8 cellular contexts compared by ENCODE assay signal in the genomic region with DNA sequence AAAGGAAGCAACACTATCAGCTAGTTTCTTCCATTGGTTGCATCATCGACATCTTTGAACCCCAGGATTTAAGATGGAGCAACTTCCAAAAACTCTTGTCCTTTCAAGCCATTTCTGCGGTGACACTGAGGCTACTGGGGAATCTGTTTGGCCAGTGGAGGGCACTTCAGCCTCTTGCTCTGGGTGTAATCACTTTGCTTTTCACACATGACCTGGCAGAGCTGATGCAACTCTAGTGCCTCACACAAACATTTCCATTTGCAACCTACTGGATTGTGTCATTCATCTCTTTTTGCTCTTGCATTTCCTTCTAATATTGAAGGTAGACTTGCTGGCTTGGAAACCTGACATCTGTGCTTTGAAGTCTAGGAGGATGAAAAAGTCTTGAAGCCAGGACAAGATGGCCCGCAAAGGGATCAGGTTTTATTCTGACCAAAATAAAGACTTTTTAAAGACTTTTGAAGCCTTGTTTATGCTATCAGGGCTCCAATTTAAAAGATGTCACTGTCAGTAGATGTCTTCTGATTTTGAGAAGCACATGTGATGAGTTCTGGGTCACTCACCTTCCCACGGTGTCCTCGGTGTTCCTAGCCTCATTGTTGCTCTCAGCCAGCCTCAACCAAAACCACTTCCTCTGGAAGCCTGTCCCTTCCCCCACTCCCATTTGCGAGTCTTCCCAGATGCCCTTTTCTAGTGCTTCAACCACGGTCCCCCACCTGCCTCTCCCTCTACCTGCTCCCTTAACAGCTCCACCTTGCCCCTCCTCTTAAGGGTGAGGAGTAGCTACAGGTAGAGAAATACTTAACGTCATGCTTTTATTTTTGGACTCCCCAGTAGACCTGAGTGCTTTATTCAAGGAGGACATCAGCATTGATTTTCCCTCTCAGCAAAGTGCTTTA.
A peak's percentile ranks its signal among the peaks of the same experiment; 100 is the strongest.
DNase-seq lines count a peak whose midpoint lies in the region; ATAC-seq and TF ChIP-seq lines count a peak whose summit lies in the region.

No MANE protein-coding gene starts in this region.

- H3K4me3 ChIP-seq in Loucy (ENCODE audit: low read length, poor library complexity, severe bottlenecking), result peak overlapping the region; percentile 4

- peak overlapping the region; percentile 79; the same call in 1 of the 2 replicates for H2AFZ ChIP-seq in Loucy (ENCODE audit: low read length)

- H3K79me2 ChIP-seq in Loucy (ENCODE audit: insufficient read depth, low read length), result no peaks in the 10 kb centered on the region

- H3F3A ChIP-seq in Loucy (ENCODE audit: low read depth), result no peaks in the 10 kb centered on the region

- no peaks in the 10 kb centered on the region for H3K9me2 ChIP-seq in Loucy (replicated peaks; ENCODE audit: low read depth, low read length)

- intact Hi-C loops in Right ventricle myocardium superior (cut with DNase I), result loop anchor here (10.0 kb wide), 1 partner anchor 113 kb away; no protein-coding TSS in a partner anchor

- ATAC-seq in GM18517 (IDR thresholded peaks at IDR 0.05; ENCODE audit: unreplicated experiment) (peak; percentile 59), Right ventricle myocardium superior (ENCODE audit: poor library complexity) (peak; percentile 93), GM19455 (IDR thresholded peaks at IDR 0.05; ENCODE audit: unreplicated experiment) (no peak)

- H3K9me3 ChIP-seq in Loucy (ENCODE audit: insufficient read depth, low read depth, low read length), result no peaks in the 10 kb centered on the region

- DNase-seq in AG20443 (ENCODE audit: low spot score) (peak; percentile 81), SW480 (ENCODE audit: low spot score) (peak; percentile 57), Right ventricle myocardium superior (no peak), renal cortical epithelial cell (ENCODE audit: low read depth) (peak; percentile 95)
- DNase-seq in activated CD4-positive, alpha-beta T cell treated with anti-CD3 and anti-CD28 coated beads, Interleukin-2, amount 50 U/mL, for 48 hours, result no peak

- no peaks in the 10 kb centered on the region for H3K36me3 ChIP-seq in Loucy (ENCODE audit: insufficient read depth, low read length)

- H4K20me1 ChIP-seq in Loucy (ENCODE audit: insufficient read depth, low read length, poor library complexity, severe bottlenecking), result no peaks in the 10 kb centered on the region

- H3K4me2 ChIP-seq in Loucy (ENCODE audit: low read depth, low read length, poor library complexity, severe bottlenecking), result peak overlapping the region; percentile 44

- TF ChIP-seq CTCF in Loucy (conservative IDR thresholded peaks at IDR 0.05; ENCODE audit: low read length), result peak; percentile 72

- H3K9ac ChIP-seq in Loucy (ENCODE audit: low read depth, low read length, poor library complexity, severe bottlenecking), result no peak overlapping the region

- H3K4me1 ChIP-seq in Loucy (ENCODE audit: insufficient read depth, low read length, poor library complexity, severe bottlenecking), result peaks cover 11% of the 10 kb centered on the region

- H3K27me3 ChIP-seq in Loucy (ENCODE audit: insufficient read depth, low read length, poor library complexity, severe bottlenecking), result no peaks in the 10 kb centered on the region

Comparison
In these comparisons a context has a peak if more than half of its experiments do, and no peak if none do; other contexts are left out.
1. DNase-seq: peak in AG20443 (single experiment), SW480 (single experiment) and renal cortical epithelial cell (single experiment); none in Right ventricle myocardium superior (single experiment) and activated CD4-positive, alpha-beta T cell treated with anti-CD3 and anti-CD28 coated beads, Interleukin-2, amount 50 U/mL, for 48 hours (0 of 2).